Comparison of ENCODE assay signal across 16 cellular contexts in genomic region chr21:33254766-33255165, GRCh38. TPM values are rescaled to one million over a fixed set of nuclear protein-coding genes. Genes with fewer than 3 reads are reported as not detected.
DNase-seq lines count a peak whose midpoint lies in the region; ATAC-seq and TF ChIP-seq lines count a peak whose summit lies in the region.
"Had no signal": no experiment of that assay in that cellular context is flagged by ENCODE, and none has a peak within 500 bp of the region (broad histone marks: within the 10 kb centered on the region; RNA-seq: fewer than 3 reads in every experiment).

No MANE protein-coding gene starts in this region.

- peaks cover 86% of the 10 kb centered on the region for H3K36me3 Mint-ChIP-seq in activated CD8-positive, alpha-beta memory T cell treated with anti-CD3 and anti-CD28 coated beads, Interleukin-2, amount 10 ng/mL, durations not matched to agents 7 days and 5 days
- peaks cover 38 to 98% (median 48%) of the 10 kb centered on the region in 3 donors for H3K36me3 Mint-ChIP-seq in CD8-positive, alpha-beta memory T cell
- H3K36me3 Mint-ChIP-seq in activated T-helper 2 cell treated with anti-CD3 and anti-CD28 coated beads, Interferon-gamma antibody, Interleukin-2, Interleukin-4, amounts not matched to agents 10 μg/mL and 5 μg/mL and 100 μg/mL, durations not matched to agents 14 hours and 24 hours and 36 hours (ENCODE audit: low read depth), result peaks cover 100% of the 10 kb centered on the region
- H3K36me3 Mint-ChIP-seq in naive thymus-derived CD8-positive, alpha-beta T cell, result peaks cover 27 to 93% (median 77%) of the 10 kb centered on the region in 3 donors

- peaks cover 4% of the 10 kb centered on the region for H3K4me1 ChIP-seq in CD8-positive, alpha-beta memory T cell (ENCODE audit: insufficient read depth, low read length)
- H3K4me1 ChIP-seq in upper lobe of left lung, result no peaks in the 10 kb centered on the region
- peaks cover 13% of the 10 kb centered on the region for H3K4me1 ChIP-seq in left ventricle myocardium inferior
- H3K4me1 ChIP-seq: A549 had no signal

- H3K27ac Mint-ChIP-seq in activated CD8-positive, alpha-beta memory T cell treated with anti-CD3 and anti-CD28 coated beads, Interleukin-2, amount 10 ng/mL, durations not matched to agents 7 days and 5 days, result no peak overlapping the region
- H3K27ac Mint-ChIP-seq in CD8-positive, alpha-beta memory T cell, result peak overlapping the region in 6 of 8 donors; percentile 10 to 86 (median 42)
- H3K27ac Mint-ChIP-seq in activated T-helper 2 cell treated with anti-CD3 and anti-CD28 coated beads, Interferon-gamma antibody, Interleukin-2, Interleukin-4, amounts not matched to agents 10 μg/mL and 5 μg/mL and 100 μg/mL, durations not matched to agents 14 hours and 24 hours and 36 hours, result peak overlapping the region; percentile 67
- peak overlapping the region in 8 of 10 donors; percentile 19 to 92 (median 78) for H3K27ac Mint-ChIP-seq in naive thymus-derived CD8-positive, alpha-beta T cell

- no peak overlapping the region for H3K4me3 Mint-ChIP-seq in activated CD8-positive, alpha-beta memory T cell treated with anti-CD3 and anti-CD28 coated beads, Interleukin-2, amount 10 ng/mL, durations not matched to agents 7 days and 5 days
- H3K4me3 Mint-ChIP-seq in CD8-positive, alpha-beta memory T cell, result no peak overlapping the region
- no peak overlapping the region for H3K4me3 Mint-ChIP-seq in activated T-helper 2 cell treated with anti-CD3 and anti-CD28 coated beads, Interferon-gamma antibody, Interleukin-2, Interleukin-4, amounts not matched to agents 10 μg/mL and 5 μg/mL and 100 μg/mL, durations not matched to agents 14 hours and 24 hours and 36 hours (ENCODE audit: low read depth)
- H3K4me3 Mint-ChIP-seq in naive thymus-derived CD8-positive, alpha-beta T cell, result no peak overlapping the region

- intact Hi-C loops in activated T-helper 2 cell treated with anti-CD3 and anti-CD28 coated beads, Interferon-gamma antibody, Interleukin-2, Interleukin-4, amounts not matched to agents 10 μg/mL and 5 μg/mL and 100 μg/mL, durations not matched to agents 14 hours and 24 hours and 36 hours (cut with micrococcal nuclease), result loop anchor here (1.0 kb wide), 1 partner anchor 7 kb away; no protein-coding TSS in a partner anchor
- intact Hi-C loops in left ventricle myocardium inferior (cut with micrococcal nuclease), result no loop called here

- peak; percentile 28 for DNase-seq in activated CD8-positive, alpha-beta memory T cell treated with anti-CD3 and anti-CD28 coated beads, Interleukin-2, amount 10 ng/mL, durations not matched to agents 7 days and 5 days
- DNase-seq in activated CD8-positive, alpha-beta memory T cell treated with anti-CD3 and anti-CD28 coated beads, Interleukin-2, amount 50 U/mL, for 48 hours, result no peak
- DNase-seq in CD8-positive, alpha-beta memory T cell, result no peak
- no peak for DNase-seq in activated T-helper 2 cell treated with anti-CD3 and anti-CD28 coated beads, Interferon-gamma antibody, Interleukin-2, Interleukin-4, amounts not matched to agents 10 μg/mL and 5 μg/mL and 100 μg/mL, durations not matched to agents 14 hours and 24 hours and 36 hours (ENCODE audit: low spot score)
- DNase-seq in naive thymus-derived CD8-positive, alpha-beta T cell, result no peak
- DNase-seq in T-helper 1 cell (no peak), upper lobe of left lung (no peak), left ventricle myocardium inferior (no peak)
- DNase-seq: NCI-H2107; NCI-H226; NCI-H526; NK-92 treated with Interleukin-12 subunit alpha and Interleukin-12 subunit beta, amount 100 ng/mL, for 24 hours; OCI-M1 had no signal

- ATAC-seq in activated CD8-positive, alpha-beta memory T cell treated with anti-CD3 and anti-CD28 coated beads, Interleukin-2, amount 10 ng/mL, durations not matched to agents 7 days and 5 days, result no peak
- ATAC-seq in naive thymus-derived CD8-positive, alpha-beta T cell, result no peak
- no peak for ATAC-seq in upper lobe of left lung (ENCODE audit: low FRiP score in 2 of 2)
- ATAC-seq: A549 had no signal

- H3K27me3 ChIP-seq in CD8-positive, alpha-beta memory T cell (ENCODE audit: insufficient read depth, low read length, poor library complexity, severe bottlenecking), result no peaks in the 10 kb centered on the region
- H3K27me3 ChIP-seq in upper lobe of left lung (no peaks in the 10 kb centered on the region), left ventricle myocardium inferior (ENCODE audit: low read depth) (no peaks in the 10 kb centered on the region)
- H3K27me3 ChIP-seq: SJSA1 had no signal

- H3K9me3 ChIP-seq in CD8-positive, alpha-beta memory T cell (ENCODE audit: low read length), result no peaks in the 10 kb centered on the region
- no peaks in the 10 kb centered on the region for H3K9me3 ChIP-seq in upper lobe of left lung
- peaks cover 9% of the 10 kb centered on the region for H3K9me3 ChIP-seq in left ventricle myocardium inferior (replicated peaks)
- H3K9me3 ChIP-seq: A549, SJSA1 had no signal

- H3K4me1 Mint-ChIP-seq in activated CD8-positive, alpha-beta memory T cell treated with anti-CD3 and anti-CD28 coated beads, Interleukin-2, amount 10 ng/mL, durations not matched to agents 7 days and 5 days, result peaks cover 18% of the 10 kb centered on the region
- H3K4me1 Mint-ChIP-seq in CD8-positive, alpha-beta memory T cell, result peaks cover 37 to 64% (median 56%) of the 10 kb centered on the region in 3 donors
- peaks cover 50% of the 10 kb centered on the region for H3K4me1 Mint-ChIP-seq in activated T-helper 2 cell treated with anti-CD3 and anti-CD28 coated beads, Interferon-gamma antibody, Interleukin-2, Interleukin-4, amounts not matched to agents 10 μg/mL and 5 μg/mL and 100 μg/mL, durations not matched to agents 14 hours and 24 hours and 36 hours (ENCODE audit: low read depth)
- peaks cover 22 to 47% (median 45%) of the 10 kb centered on the region in 4 donors for H3K4me1 Mint-ChIP-seq in naive thymus-derived CD8-positive, alpha-beta T cell

- 93 to 95% methylated on average over 5 of the region's 5 CpGs for WGBS in upper lobe of left lung, 2 donors

- peaks cover 68% of the 10 kb centered on the region for H3K36me3 ChIP-seq in CD8-positive, alpha-beta memory T cell (ENCODE audit: insufficient read depth, low read length)
- H3K36me3 ChIP-seq in upper lobe of left lung, result peaks cover 7 to 94% (median 58%) of the 10 kb centered on the region in 4 donors
- peaks cover 89% of the 10 kb centered on the region for H3K36me3 ChIP-seq in left ventricle myocardium inferior

- no peak for TF ChIP-seq POLR2A in upper lobe of left lung (IDR thresholded peaks at IDR 0.05)

- TF ChIP-seq CTCF in upper lobe of left lung (IDR thresholded peaks at IDR 0.05) (no peak), left ventricle myocardium inferior (IDR thresholded peaks at IDR 0.05; ENCODE audit: borderline replicate concordance) (no peak)

- no peak overlapping the region for H3K27ac ChIP-seq in CD8-positive, alpha-beta memory T cell (ENCODE audit: low read depth, low read length)
- no peak overlapping the region for H3K27ac ChIP-seq in upper lobe of left lung
- no peak overlapping the region for H3K27ac ChIP-seq in left ventricle myocardium inferior (replicated peaks)
- H3K27ac ChIP-seq: A549, HL-60, SJSA1 had no signal

- H3K9me3 Mint-ChIP-seq in activated CD8-positive, alpha-beta memory T cell treated with anti-CD3 and anti-CD28 coated beads, Interleukin-2, amount 10 ng/mL, durations not matched to agents 7 days and 5 days (ENCODE audit: low read depth), result no peaks in the 10 kb centered on the region
- peaks cover 0 to 4% (median 0%) of the 10 kb centered on the region in 5 donors for H3K9me3 Mint-ChIP-seq in CD8-positive, alpha-beta memory T cell
- H3K9me3 Mint-ChIP-seq in activated T-helper 2 cell treated with anti-CD3 and anti-CD28 coated beads, Interferon-gamma antibody, Interleukin-2, Interleukin-4, amounts not matched to agents 10 μg/mL and 5 μg/mL and 100 μg/mL, durations not matched to agents 14 hours and 24 hours and 36 hours, result peaks cover 11% of the 10 kb centered on the region
- H3K9me3 Mint-ChIP-seq in naive thymus-derived CD8-positive, alpha-beta T cell, result peaks cover 0 to 7% (median 4%) of the 10 kb centered on the region in 9 donors

- no peak overlapping the region for H3K4me3 ChIP-seq in CD8-positive, alpha-beta memory T cell (ENCODE audit: low read length)
- H3K4me3 ChIP-seq in upper lobe of left lung (no peak overlapping the region), left ventricle myocardium inferior (no peak overlapping the region)
- H3K4me3 ChIP-seq: A549, SJSA1 had no signal

- CTCF ChIA-PET in activated CD8-positive, alpha-beta memory T cell treated with anti-CD3 and anti-CD28 coated beads, Interleukin-2, amount 10 ng/mL, durations not matched to agents 7 days and 5 days (lab: Charles Lee), result interaction anchor here (1.3 to 3.4 kb wide), 2 partner anchors 58 to 107 kb away, joined by 4 to 10 read pairs; no protein-coding TSS in a partner anchor
- CTCF ChIA-PET in CD8-positive, alpha-beta memory T cell (lab: Charles Lee), result interaction anchor here (0.9 kb wide), 1 partner anchor 100 kb away, joined by 3 read pairs; no protein-coding TSS in a partner anchor

- TF ChIP-seq EP300 in upper lobe of left lung (IDR thresholded peaks at IDR 0.05), result no peak

- POLR2A ChIA-PET in CD8-positive, alpha-beta memory T cell (lab: Charles Lee), result no interaction called here
- POLR2A ChIA-PET in naive thymus-derived CD8-positive, alpha-beta T cell (lab: Charles Lee), result interaction anchor here (0.6 to 1.3 kb wide), 4 partner anchors 7 to 248 kb away, joined by 3 to 5 read pairs (median 4); partner anchors contain the start of gene IL10RB

- H3K27me3 Mint-ChIP-seq in activated CD8-positive, alpha-beta memory T cell treated with anti-CD3 and anti-CD28 coated beads, Interleukin-2, amount 10 ng/mL, durations not matched to agents 7 days and 5 days, result no peaks in the 10 kb centered on the region
- no peaks in the 10 kb centered on the region for H3K27me3 Mint-ChIP-seq in CD8-positive, alpha-beta memory T cell
- H3K27me3 Mint-ChIP-seq in activated T-helper 2 cell treated with anti-CD3 and anti-CD28 coated beads, Interferon-gamma antibody, Interleukin-2, Interleukin-4, amounts not matched to agents 10 μg/mL and 5 μg/mL and 100 μg/mL, durations not matched to agents 14 hours and 24 hours and 36 hours (ENCODE audit: low read depth), result no peaks in the 10 kb centered on the region
- no peaks in the 10 kb centered on the region for H3K27me3 Mint-ChIP-seq in naive thymus-derived CD8-positive, alpha-beta T cell

RNA-seq across cellular contexts. Expression of gene IL10RB, which starts 11.4 kb away (rescaled TPM):
- total RNA-seq in activated CD8-positive, alpha-beta memory T cell treated with anti-CD3 and anti-CD28 coated beads, Interleukin-2, amount 10 ng/mL, durations not matched to agents 7 days and 5 days, result 10 to 100 TPM; 30.9 to 34.9 TPM
- 10 to 100 TPM; 23.4 to 25.3 TPM for total RNA-seq in CD8-positive, alpha-beta memory T cell
- 51.4 TPM for polyA plus RNA-seq in CD8-positive, alpha-beta memory T cell
- total RNA-seq in activated T-helper 2 cell treated with anti-CD3 and anti-CD28 coated beads, Interferon-gamma antibody, Interleukin-2, Interleukin-4, amounts not matched to agents 10 μg/mL and 5 μg/mL and 100 μg/mL, durations not matched to agents 14 hours and 24 hours and 36 hours, result 23.4 and 24.7 TPM in 2 replicates
- 10 to 100 TPM; 29.4 to 33.2 TPM for total RNA-seq in naive thymus-derived CD8-positive, alpha-beta T cell
- polyA plus RNA-seq in naive thymus-derived CD8-positive, alpha-beta T cell, result 10 to 100 TPM; 44.6 to 50.6 (median 50.5) TPM
- total RNA-seq in upper lobe of left lung (10 to 100 TPM; 11.5 to 49.2 (median 41.0) TPM), left ventricle myocardium inferior (6.8 TPM)

RNA-seq across cellular contexts. Expression of gene IFNAR2, which starts 25.0 kb away (rescaled TPM):
- total RNA-seq in activated CD8-positive, alpha-beta memory T cell treated with anti-CD3 and anti-CD28 coated beads, Interleukin-2, amount 10 ng/mL, durations not matched to agents 7 days and 5 days, result 10 to 100 TPM; 45.8 to 54.9 TPM
- total RNA-seq in CD8-positive, alpha-beta memory T cell, result 10 to 100 TPM; 23.4 to 26.4 TPM
- 85.3 TPM for polyA plus RNA-seq in CD8-positive, alpha-beta memory T cell
- 34.8 and 36.8 TPM in 2 replicates for total RNA-seq in activated T-helper 2 cell treated with anti-CD3 and anti-CD28 coated beads, Interferon-gamma antibody, Interleukin-2, Interleukin-4, amounts not matched to agents 10 μg/mL and 5 μg/mL and 100 μg/mL, durations not matched to agents 14 hours and 24 hours and 36 hours
- total RNA-seq in naive thymus-derived CD8-positive, alpha-beta T cell, result 10 to 100 TPM; 59.7 to 66.4 TPM
- polyA plus RNA-seq in naive thymus-derived CD8-positive, alpha-beta T cell, result 10 to 100 TPM; 53.9 to 72.9 (median 63.3) TPM
- total RNA-seq in upper lobe of left lung (10 to 100 TPM; 10.5 to 36.0 (median 22.3) TPM), left ventricle myocardium inferior (9.0 TPM)
